1 cellular context compared by ENCODE assay signal in genomic region chr9:114633452-114634089, GRCh38.
TF ChIP-seq lines count a peak whose summit lies in the region.

No MANE protein-coding gene starts in this region.

TF ChIP-seq in GM23338, 12 proteins besides CTCF, POLR2A, EP300 and RAD21 (continued from another document):
- no peak for TF ChIP-seq ZNF462 (CRISPR knock-in tag; IDR thresholded peaks at IDR 0.05)
- TF ChIP-seq ZNF114 (CRISPR knock-in tag; IDR thresholded peaks at IDR 0.05): no peak
- TF ChIP-seq EZH2 (IDR thresholded peaks at IDR 0.05; ENCODE audit: low read depth, unreplicated experiment): no peak
- TF ChIP-seq REST (IDR thresholded peaks at IDR 0.05; ENCODE audit: unreplicated experiment): no peak
- no peak for TF ChIP-seq CREB1 (CRISPR knock-in tag; IDR thresholded peaks at IDR 0.05; ENCODE audit: low read depth)
